Comparison of ENCODE assay signal across 8 cellular contexts in the genomic region with DNA sequence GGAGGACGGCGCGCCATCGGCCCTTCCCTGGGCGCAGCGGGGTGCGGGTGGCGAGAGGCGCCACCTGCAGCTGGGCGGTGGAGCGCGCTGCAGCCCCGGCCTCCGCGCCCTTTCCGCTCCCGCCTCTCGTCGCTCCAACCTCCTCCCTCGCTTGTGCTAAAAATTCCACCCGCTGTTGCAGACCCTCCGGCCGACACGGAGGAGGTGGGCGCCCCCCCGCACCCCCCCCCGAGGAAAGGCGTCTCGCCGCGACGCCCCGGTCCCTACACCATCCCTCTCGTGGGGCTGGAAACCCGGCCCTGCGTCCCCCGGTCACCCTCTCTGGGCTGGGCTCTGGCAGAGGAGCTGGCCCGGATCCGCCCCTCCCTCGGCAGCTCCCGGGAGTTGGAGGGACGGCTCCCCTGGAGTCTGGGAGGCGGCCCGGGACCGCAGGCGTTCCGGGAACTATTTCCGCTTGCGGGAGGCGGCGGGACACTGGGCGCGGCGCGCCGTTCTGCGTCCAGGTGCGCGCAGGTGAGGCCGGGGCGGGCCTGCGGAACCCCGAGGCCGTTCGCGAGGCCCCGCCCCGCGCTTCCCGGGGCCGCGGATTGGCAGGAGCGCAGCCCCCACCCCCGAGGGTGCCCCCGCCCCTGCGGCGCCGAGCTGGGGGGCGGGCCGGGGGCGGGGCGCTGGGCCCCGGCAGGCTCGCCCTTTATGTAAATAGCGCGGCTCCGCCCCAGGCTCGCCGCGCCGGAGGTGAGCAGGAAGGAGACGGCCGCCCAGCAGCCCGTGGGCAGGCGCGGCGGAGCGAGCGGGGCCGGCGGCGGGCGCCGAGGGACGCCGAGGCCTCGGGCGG. TPM values are rescaled to one million over a fixed set of nuclear protein-coding genes. Genes with fewer than 3 reads are reported as not detected.
DNase-seq lines count a peak whose midpoint lies in the region; ATAC-seq and TF ChIP-seq lines count a peak whose summit lies in the region.

A gene with protein sequence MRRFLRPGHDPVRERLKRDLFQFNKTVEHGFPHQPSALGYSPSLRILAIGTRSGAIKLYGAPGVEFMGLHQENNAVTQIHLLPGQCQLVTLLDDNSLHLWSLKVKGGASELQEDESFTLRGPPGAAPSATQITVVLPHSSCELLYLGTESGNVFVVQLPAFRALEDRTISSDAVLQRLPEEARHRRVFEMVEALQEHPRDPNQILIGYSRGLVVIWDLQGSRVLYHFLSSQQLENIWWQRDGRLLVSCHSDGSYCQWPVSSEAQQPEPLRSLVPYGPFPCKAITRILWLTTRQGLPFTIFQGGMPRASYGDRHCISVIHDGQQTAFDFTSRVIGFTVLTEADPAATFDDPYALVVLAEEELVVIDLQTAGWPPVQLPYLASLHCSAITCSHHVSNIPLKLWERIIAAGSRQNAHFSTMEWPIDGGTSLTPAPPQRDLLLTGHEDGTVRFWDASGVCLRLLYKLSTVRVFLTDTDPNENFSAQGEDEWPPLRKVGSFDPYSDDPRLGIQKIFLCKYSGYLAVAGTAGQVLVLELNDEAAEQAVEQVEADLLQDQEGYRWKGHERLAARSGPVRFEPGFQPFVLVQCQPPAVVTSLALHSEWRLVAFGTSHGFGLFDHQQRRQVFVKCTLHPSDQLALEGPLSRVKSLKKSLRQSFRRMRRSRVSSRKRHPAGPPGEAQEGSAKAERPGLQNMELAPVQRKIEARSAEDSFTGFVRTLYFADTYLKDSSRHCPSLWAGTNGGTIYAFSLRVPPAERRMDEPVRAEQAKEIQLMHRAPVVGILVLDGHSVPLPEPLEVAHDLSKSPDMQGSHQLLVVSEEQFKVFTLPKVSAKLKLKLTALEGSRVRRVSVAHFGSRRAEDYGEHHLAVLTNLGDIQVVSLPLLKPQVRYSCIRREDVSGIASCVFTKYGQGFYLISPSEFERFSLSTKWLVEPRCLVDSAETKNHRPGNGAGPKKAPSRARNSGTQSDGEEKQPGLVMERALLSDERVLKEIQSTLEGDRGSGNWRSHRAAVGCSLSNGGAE (plus strand): TSS at position 727 of the 835 bp plus-strand sequence. CDS start 17,730 bp downstream, outside the sequence.

- peak within 1 kb of the TSS; percentile 77 for H3K27ac ChIP-seq in parathyroid adenoma

- H3K4me1 ChIP-seq in parathyroid adenoma, result no peaks in the 10 kb centered on the region

- H3K27me3 ChIP-seq in parathyroid adenoma (ENCODE audit: control insufficient read depth, insufficient read depth, low read length), result no peaks in the 10 kb centered on the region

- peak within 1 kb of the TSS; percentile 58 for H3K9ac ChIP-seq in parathyroid adenoma

- H2AFZ ChIP-seq in parathyroid adenoma, result peak within 1 kb of the TSS; percentile 90

- ATAC-seq in GM21737 (IDR thresholded peaks at IDR 0.05; ENCODE audit: unreplicated experiment), result peak; percentile 76

- peaks cover 11% of the 10 kb centered on the region for H3K27me3 Mint-ChIP-seq in type B pancreatic cell

- H3K9me3 Mint-ChIP-seq in type B pancreatic cell, result no peaks in the 10 kb centered on the region

- DNase-seq in DMS153 treated with DMSO at 0.1 percent for 48 hours (lab: John Stamatoyannopoulos, UW; ENCODE audit: unreplicated experiment), result peak; percentile 84
- peak; percentile 92 for DNase-seq in LoVo (ENCODE audit: low spot score)
- peak; percentile 78 to 92 for DNase-seq in SHP77 (lab: John Stamatoyannopoulos, UW)
- DNase-seq in activated gamma-delta T cell (lab: John Stamatoyannopoulos, UW), result peak; percentile 81
- DNase-seq in germinal center (ENCODE audit: low spot score), result peak; percentile 98
- peak; percentile 85 for DNase-seq in type B pancreatic cell (ENCODE audit: extremely low spot score, unreplicated experiment)

- no peaks in the 10 kb centered on the region for H3K9me3 ChIP-seq in parathyroid adenoma (ENCODE audit: control insufficient read depth, low read length)

- peak within 1 kb of the TSS; percentile 97 for H3K27ac Mint-ChIP-seq in type B pancreatic cell

- peaks cover 4% of the 10 kb centered on the region for H3K4me1 Mint-ChIP-seq in type B pancreatic cell (ENCODE audit: unreplicated experiment)

- H3K4me3 ChIP-seq in parathyroid adenoma (ENCODE audit: low read depth, low read length), result peak within 1 kb of the TSS; percentile 82

- no peaks in the 10 kb centered on the region for H3K36me3 ChIP-seq in parathyroid adenoma (ENCODE audit: control insufficient read depth, insufficient read depth, low read length)

- H3K36me3 Mint-ChIP-seq in type B pancreatic cell, result peaks cover 3% of the 10 kb centered on the region

- peak within 1 kb of the TSS; percentile 94 for H3K4me3 Mint-ChIP-seq in type B pancreatic cell

- peaks cover 15% of the 10 kb centered on the region for H3K79me2 ChIP-seq in parathyroid adenoma

- TF ChIP-seq CTCF in parathyroid adenoma (IDR thresholded peaks at IDR 0.05) (peak; percentile 65), type B pancreatic cell (conservative IDR thresholded peaks at IDR 0.05) (peak; percentile 46)

- peak within 1 kb of the TSS; percentile 98 for H3K4me2 ChIP-seq in parathyroid adenoma (ENCODE audit: low read length)

RNA-seq across cellular contexts. Expression of the gene that starts here (rescaled TPM):
- total RNA-seq in type B pancreatic cell (ENCODE audit: low replicate concordance), result 90.6 and 226 TPM in 2 replicates

Comparison
In these comparisons a context has a peak if more than half of its experiments do, and no peak if none do; other contexts are left out.
1. Peak in every context shown above with its lines: DNase-seq, ATAC-seq, H3K4me3 ChIP-seq and H3K27ac ChIP-seq.